ENCODE assay signal across 8 cellular contexts in genomic region chr5:171420429-171421231, GRCh38. TPM values are rescaled to one million over a fixed set of nuclear protein-coding genes. Genes with fewer than 3 reads are reported as not detected.
DNase-seq lines count a peak whose midpoint lies in the region; ATAC-seq lines count a peak whose summit lies in the region.

No MANE protein-coding gene starts in this region.

- CTCF ChIA-PET in activated CD8-positive, alpha-beta T cell treated with anti-CD3 and anti-CD28 coated beads, Interleukin-2, amount 10 ng/mL, durations not matched to agents 7 days and 5 days (lab: Charles Lee) = no interaction called here

- no peaks in the 10 kb centered on the region for H3K9me3 Mint-ChIP-seq in activated CD8-positive, alpha-beta T cell treated with anti-CD3 and anti-CD28 coated beads, Interleukin-2, amount 10 ng/mL, durations not matched to agents 7 days and 5 days (ENCODE audit: insufficient read depth)

- no peak overlapping the region for H3K27ac Mint-ChIP-seq in activated CD8-positive, alpha-beta T cell treated with anti-CD3 and anti-CD28 coated beads, Interleukin-2, amount 10 ng/mL, durations not matched to agents 7 days and 5 days

- no peak for ATAC-seq in activated CD8-positive, alpha-beta T cell treated with anti-CD3 and anti-CD28 coated beads, Interleukin-2, amount 10 ng/mL, durations not matched to agents 7 days and 5 days
- ATAC-seq in Right ventricle myocardium inferior (peak; percentile 61), HG03565 (IDR thresholded peaks at IDR 0.05; ENCODE audit: unreplicated experiment) (no peak)

- peaks cover 24% of the 10 kb centered on the region for H3K27me3 Mint-ChIP-seq in activated CD8-positive, alpha-beta T cell treated with anti-CD3 and anti-CD28 coated beads, Interleukin-2, amount 10 ng/mL, durations not matched to agents 7 days and 5 days (ENCODE audit: low read depth)

- peaks cover 17% of the 10 kb centered on the region for H3K4me1 Mint-ChIP-seq in activated CD8-positive, alpha-beta T cell treated with anti-CD3 and anti-CD28 coated beads, Interleukin-2, amount 10 ng/mL, durations not matched to agents 7 days and 5 days (ENCODE audit: low read depth)

- H3K4me3 Mint-ChIP-seq in activated CD8-positive, alpha-beta T cell treated with anti-CD3 and anti-CD28 coated beads, Interleukin-2, amount 10 ng/mL, durations not matched to agents 7 days and 5 days = peak overlapping the region; percentile 47

- peak; percentile 39 for DNase-seq in NCI-H146 (lab: John Stamatoyannopoulos, UW)
- no peak for DNase-seq in NCI-H146 treated with DMSO at 0.1 percent for 48 hours (lab: John Stamatoyannopoulos, UW; ENCODE audit: unreplicated experiment)
- no peak for DNase-seq in activated CD8-positive, alpha-beta T cell treated with anti-CD3 and anti-CD28 coated beads, Interleukin-2, amount 10 ng/mL, durations not matched to agents 7 days and 5 days
- peak; percentile 92 for DNase-seq in Right ventricle myocardium inferior (ENCODE audit: missing footprints)
- peak; percentile 62 for DNase-seq in occipital lobe (lab: John Stamatoyannopoulos, UW)
- DNase-seq in NCI-H2227 (lab: John Stamatoyannopoulos, UW; ENCODE audit: unreplicated experiment) = no peak
- no peak for DNase-seq in stimulated activated CD4-positive, alpha-beta T cell treated with anti-CD3 and anti-CD28 coated beads, Interleukin-4, amount 100 ng/mL, for 1 hour

- no peaks in the 10 kb centered on the region for H3K36me3 Mint-ChIP-seq in activated CD8-positive, alpha-beta T cell treated with anti-CD3 and anti-CD28 coated beads, Interleukin-2, amount 10 ng/mL, durations not matched to agents 7 days and 5 days (ENCODE audit: low read depth)

- POLR2A ChIA-PET in activated CD8-positive, alpha-beta T cell treated with anti-CD3 and anti-CD28 coated beads, Interleukin-2, amount 10 ng/mL, durations not matched to agents 7 days and 5 days (lab: Charles Lee) = no interaction called here

- intact Hi-C loops in Right ventricle myocardium inferior (cut with DNase I) = loop anchor here (5.0 kb wide), 2 partner anchors 317 to 472 kb away; no protein-coding TSS in a partner anchor

RNA-seq across cellular contexts. Expression of gene FGF18, which starts 1.2 kb away (rescaled TPM):
- total RNA-seq in activated CD8-positive, alpha-beta T cell treated with anti-CD3 and anti-CD28 coated beads, Interleukin-2, amount 10 ng/mL, durations not matched to agents 7 days and 5 days = not detected
- total RNA-seq in Right ventricle myocardium inferior = 10.1 TPM
- total RNA-seq in occipital lobe = 0.62 TPM

RNA-seq across cellular contexts. Expression of gene NPM1, which starts 33.0 kb away (rescaled TPM):
- 1,000 to 10,000 TPM; 1,308 to 1,394 TPM for total RNA-seq in activated CD8-positive, alpha-beta T cell treated with anti-CD3 and anti-CD28 coated beads, Interleukin-2, amount 10 ng/mL, durations not matched to agents 7 days and 5 days
- total RNA-seq in Right ventricle myocardium inferior (365 TPM), occipital lobe (412 TPM)

Comparison
In these comparisons a context has a peak if more than half of its experiments do, and no peak if none do; other contexts are left out.
1. DNase-seq: peak in NCI-H146 (single experiment), Right ventricle myocardium inferior (single experiment) and occipital lobe (single experiment); none in NCI-H146 treated with DMSO at 0.1 percent for 48 hours (single experiment), activated CD8-positive, alpha-beta T cell treated with anti-CD3 and anti-CD28 coated beads, Interleukin-2, amount 10 ng/mL, durations not matched to agents 7 days and 5 days (single experiment), NCI-H2227 (single experiment) and stimulated activated CD4-positive, alpha-beta T cell treated with anti-CD3 and anti-CD28 coated beads, Interleukin-4, amount 100 ng/mL, for 1 hour (single experiment).